Comparison of ENCODE assay signal across 1 cellular context in the genomic region with DNA sequence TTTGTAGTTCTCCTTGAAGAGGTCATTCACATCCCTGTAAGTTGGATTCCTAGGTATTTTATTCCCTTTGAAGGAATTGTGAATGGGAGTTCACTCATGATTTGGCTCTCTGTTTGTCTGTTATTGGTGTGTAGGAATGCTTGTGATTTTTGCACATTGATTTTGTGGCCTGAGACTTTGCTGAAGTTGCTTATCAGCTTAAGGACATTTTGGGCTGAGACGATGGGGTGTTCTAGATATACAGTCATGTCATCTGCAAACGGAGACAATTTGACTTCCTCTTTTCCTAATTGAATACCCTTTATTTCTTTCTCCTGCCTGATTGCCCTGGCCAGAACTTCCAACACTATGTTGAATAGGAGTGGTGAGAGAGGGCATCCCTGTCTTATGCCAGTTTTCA. TPM values are rescaled to one million over a fixed set of nuclear protein-coding genes. Genes with fewer than 3 reads are reported as not detected.
"Had no signal": no experiment of that assay in that cellular context is flagged by ENCODE, and none has a peak within 500 bp of the region (broad histone marks: within the 10 kb centered on the region; RNA-seq: fewer than 3 reads in every experiment).

No MANE protein-coding gene starts in this region.

RNA-seq across cellular contexts. Expression of a gene that starts 5.8 kb away (rescaled TPM):
- total RNA-seq: MCF 10A had no signal
